In genomic region chr5:156922207-156922792, GRCh38 we compare ENCODE assay signal across 1 cellular context.
TF ChIP-seq lines count a peak whose summit lies in the region.

No MANE protein-coding gene starts in this region.

TF ChIP-seq in HepG2, 621 proteins besides CTCF, POLR2A, EP300 and RAD21 (continued from another document):
- TF ChIP-seq RERE (CRISPR knock-in tag; IDR thresholded peaks at IDR 0.05; ENCODE audit: low read depth) = no peak
- TF ChIP-seq ZNF788 (CRISPR knock-in tag; IDR thresholded peaks at IDR 0.05; ENCODE audit: borderline replicate concordance) = no peak
- TF ChIP-seq NFKBIZ (CRISPR knock-in tag; IDR thresholded peaks at IDR 0.05) = no peak
- TF ChIP-seq ZSCAN21 (CRISPR knock-in tag; IDR thresholded peaks at IDR 0.05; ENCODE audit: borderline replicate concordance) = no peak
- no peak for TF ChIP-seq SMARCE1 (IDR thresholded peaks at IDR 0.05; ENCODE audit: borderline replicate concordance)
- no peak for TF ChIP-seq ZBTB42 (CRISPR knock-in tag; IDR thresholded peaks at IDR 0.05)
- TF ChIP-seq BCL6 (CRISPR knock-in tag; IDR thresholded peaks at IDR 0.05) = no peak
- TF ChIP-seq JDP2 (CRISPR knock-in tag; IDR thresholded peaks at IDR 0.05; ENCODE audit: borderline replicate concordance) = no peak
- TF ChIP-seq ZNF468 (CRISPR knock-in tag; IDR thresholded peaks at IDR 0.05) = no peak
- TF ChIP-seq ZBTB34 (CRISPR knock-in tag; IDR thresholded peaks at IDR 0.05) = no peak
- no peak for TF ChIP-seq FOXK2 (IDR thresholded peaks at IDR 0.05)
